Comparison of ENCODE assay signal across 8 cellular contexts in genomic region chrX:72126539-72127140, GRCh38. TPM values are rescaled to one million over a fixed set of nuclear protein-coding genes. Genes with fewer than 3 reads are reported as not detected.
DNase-seq lines count a peak whose midpoint lies in the region; ATAC-seq, FAIRE-seq and TF ChIP-seq lines count a peak whose summit lies in the region.

No MANE protein-coding gene starts in this region.

- no peaks in the 10 kb centered on the region for H3F3A ChIP-seq in neural cell (ENCODE audit: insufficient read depth, low read length, poor library complexity, severe bottlenecking)

- peak; percentile 80 for ATAC-seq in GM21390 (IDR thresholded peaks at IDR 0.05; ENCODE audit: unreplicated experiment)
- peak; percentile 86 for ATAC-seq in stimulated activated naive CD8-positive, alpha-beta T cell treated with anti-CD3 and anti-CD28 coated beads, Interleukin-15, amount 100 ng/mL, for 72 hours

- H3K27ac ChIP-seq in Karpas-422 (ENCODE audit: low read length) (no peak overlapping the region), Peyer's patch (peak overlapping the region in 1 of 4 donors; percentile 59), neural cell (ENCODE audit: low read length) (peak overlapping the region; percentile 37)

- TF ChIP-seq EP300 in neural cell (conservative IDR thresholded peaks at IDR 0.05; ENCODE audit: poor library complexity, severe bottlenecking) = no peak

- H3K36me3 ChIP-seq in Karpas-422 (ENCODE audit: insufficient read depth, low read length) (no peaks in the 10 kb centered on the region), Peyer's patch (no peaks in the 10 kb centered on the region), neural cell (ENCODE audit: insufficient read depth, low read length) (no peaks in the 10 kb centered on the region)

- no peaks in the 10 kb centered on the region for H3K4me1 ChIP-seq in Karpas-422 (ENCODE audit: low read length)
- peaks cover 0 to 5% (median 2%) of the 10 kb centered on the region in 4 donors for H3K4me1 ChIP-seq in Peyer's patch

- no peak overlapping the region for H3K27ac Mint-ChIP-seq in stimulated activated naive CD8-positive, alpha-beta T cell treated with anti-CD3 and anti-CD28 coated beads, Interleukin-15, amount 100 ng/mL, for 72 hours

- peak; percentile 66 for TF ChIP-seq CTCF in D721Med (IDR thresholded peaks at IDR 0.05; ENCODE audit: insufficient read depth, missing control alignments)
- peak; percentile 39 to 82 (median 74) for TF ChIP-seq CTCF in Peyer's patch (IDR thresholded peaks at IDR 0.05)
- peak; percentile 81 for TF ChIP-seq CTCF in neural cell (IDR thresholded peaks at IDR 0.05; ENCODE audit: poor library complexity, severe bottlenecking)

- FAIRE-seq in D721Med (lab: Jason Lieb, UNC) = no peak

- peaks cover 6% of the 10 kb centered on the region for H3K4me1 Mint-ChIP-seq in stimulated activated naive CD8-positive, alpha-beta T cell treated with anti-CD3 and anti-CD28 coated beads, Interleukin-15, amount 100 ng/mL, for 72 hours

- H3K9me3 ChIP-seq in Karpas-422 (ENCODE audit: low read length) (no peaks in the 10 kb centered on the region), Peyer's patch (no peaks in the 10 kb centered on the region), neural cell (ENCODE audit: low read length) (no peaks in the 10 kb centered on the region)

- no peak overlapping the region for H2AFZ ChIP-seq in Karpas-422 (ENCODE audit: low read length)
- H2AFZ ChIP-seq in neural cell (ENCODE audit: low read depth, low read length) = no peak overlapping the region

- no peaks in the 10 kb centered on the region for H3K9me2 ChIP-seq in Karpas-422 (replicated peaks; ENCODE audit: insufficient read depth, low read length)
- H3K9me2 ChIP-seq in neural cell (ENCODE audit: insufficient read depth, low read length) = no peaks in the 10 kb centered on the region

- no peak for TF ChIP-seq POLR2A in Peyer's patch (IDR thresholded peaks at IDR 0.05)

- no peaks in the 10 kb centered on the region for H3K9me3 Mint-ChIP-seq in stimulated activated naive CD8-positive, alpha-beta T cell treated with anti-CD3 and anti-CD28 coated beads, Interleukin-15, amount 100 ng/mL, for 72 hours

- peaks cover 47% of the 10 kb centered on the region for H3K27me3 Mint-ChIP-seq in stimulated activated naive CD8-positive, alpha-beta T cell treated with anti-CD3 and anti-CD28 coated beads, Interleukin-15, amount 100 ng/mL, for 72 hours

- H3K27me3 ChIP-seq in Karpas-422 (ENCODE audit: low read length) (no peaks in the 10 kb centered on the region), Peyer's patch (no peaks in the 10 kb centered on the region), neural cell (ENCODE audit: insufficient read depth, low read depth, low read length) (no peaks in the 10 kb centered on the region)

- no peak overlapping the region for H3K9ac ChIP-seq in Karpas-422 (ENCODE audit: low read length)
- H3K9ac ChIP-seq in neural cell (ENCODE audit: low read length) = no peak overlapping the region

- H3K4me3 ChIP-seq in Karpas-422 (ENCODE audit: low read length) = no peak overlapping the region
- no peak overlapping the region for H3K4me3 ChIP-seq in Peyer's patch
- peak overlapping the region; percentile 49 for H3K4me3 ChIP-seq in neural cell (ENCODE audit: low read length)

- H3K79me2 ChIP-seq in Karpas-422 (ENCODE audit: low read length) (no peaks in the 10 kb centered on the region), neural cell (replicated peaks; ENCODE audit: insufficient read depth, low read length) (no peaks in the 10 kb centered on the region)

- DNase-seq in D721Med (ENCODE audit: insufficient read length, low spot score) = no peak
- peak; percentile 91 for DNase-seq in Karpas-422
- peak; percentile 76 to 93 (median 83) for DNase-seq in Peyer's patch
- DNase-seq in activated T-cell treated with anti-CD3 and anti-CD28 coated beads, Interleukin-2, amount 50 U/mL, for 48 hours = peak; percentile 92 to 93
- DNase-seq in fibroblast of peridontal ligament (ENCODE audit: extremely low read depth) = peak; percentile 96
- DNase-seq in stimulated activated naive CD8-positive, alpha-beta T cell treated with anti-CD3 and anti-CD28 coated beads, Interleukin-15, amount 100 ng/mL, for 72 hours = peak; percentile 74 to 76

- H3K4me2 ChIP-seq in Karpas-422 (ENCODE audit: low read depth, low read length, poor library complexity, severe bottlenecking) (no peak overlapping the region), neural cell (ENCODE audit: low read length) (no peak overlapping the region)

- H4K20me1 ChIP-seq in Karpas-422 (ENCODE audit: insufficient read depth, low read depth, low read length) (no peaks in the 10 kb centered on the region), neural cell (ENCODE audit: insufficient read depth) (no peaks in the 10 kb centered on the region)

- H3K4me3 Mint-ChIP-seq in stimulated activated naive CD8-positive, alpha-beta T cell treated with anti-CD3 and anti-CD28 coated beads, Interleukin-15, amount 100 ng/mL, for 72 hours = no peak overlapping the region

- peak; percentile 87 for TF ChIP-seq RAD21 in neural cell (conservative IDR thresholded peaks at IDR 0.05)

TF ChIP-seq in neural cell, 6 proteins besides CTCF, POLR2A, EP300 and RAD21:
- TF ChIP-seq SMC3 (conservative IDR thresholded peaks at IDR 0.05; ENCODE audit: poor library complexity) (peak; percentile 89), EZH2 (IDR thresholded peaks at IDR 0.05; ENCODE audit: borderline replicate concordance, insufficient read depth, low read length, poor library complexity, severe bottlenecking) (no peak), MXI1 (conservative IDR thresholded peaks at IDR 0.05; ENCODE audit: poor library complexity, severe bottlenecking) (peak; percentile 20)

RNA-seq across cellular contexts. Expression of gene RTL5, which starts 5.1 kb away (rescaled TPM):
- total RNA-seq in Karpas-422 (2014; rRNA removed; shearing (Covaris generic); ENCODE audit: low replicate concordance) = 0.07 TPM in 1 of 2 replicates, not detected in the other
- 1 to 10 TPM in 3 of 4 donors, under 1 TPM in 1; 0.18 to 1.7 (median 1.4) TPM for total RNA-seq in Peyer's patch
- polyA plus RNA-seq in neural cell = 10.5 and 16.8 TPM in 2 replicates
- 11.7 and 13.4 TPM in 2 replicates for polyA minus RNA-seq in neural cell

RNA-seq across cellular contexts. Expression of gene PIN4, which starts 54.9 kb away (rescaled TPM):
- total RNA-seq in Karpas-422 (2014; rRNA removed; shearing (Covaris generic); ENCODE audit: low replicate concordance) = 10.5 and 28.4 TPM in 2 replicates
- total RNA-seq in Peyer's patch = 10 to 100 TPM in 3 of 4 donors, 1 to 10 TPM in 1; 6.5 to 19.0 (median 11.3) TPM
- polyA plus RNA-seq in neural cell = 40.7 and 49.3 TPM in 2 replicates
- 20.7 and 26.2 TPM in 2 replicates for polyA minus RNA-seq in neural cell
